ENCODE assay signal across 1 cellular context in the genomic region with DNA sequence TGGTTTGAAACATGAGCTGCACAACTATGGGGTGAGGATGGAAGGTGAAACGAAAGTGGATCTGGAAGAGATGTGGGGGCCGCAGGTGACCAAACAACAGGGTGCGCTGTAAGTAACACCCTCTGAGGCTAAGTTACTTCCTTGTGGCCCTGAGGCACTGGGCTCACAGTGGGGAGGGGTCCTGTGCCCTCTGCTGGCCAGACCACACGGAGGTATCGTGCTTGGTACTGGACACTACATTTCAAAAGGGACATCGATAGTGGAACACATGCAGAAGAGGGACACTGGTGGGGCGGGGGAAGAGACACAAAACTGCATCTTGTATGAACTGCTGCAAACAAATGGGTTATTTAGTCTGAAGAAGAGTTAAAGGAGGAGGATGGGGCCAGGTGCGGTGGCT.
TF ChIP-seq lines count a peak whose summit lies in the region.

No MANE protein-coding gene starts in this region.

TF ChIP-seq in GM23338, 12 proteins besides CTCF, POLR2A, EP300 and RAD21 (continued from another document):
- TF ChIP-seq, protein P1, sequence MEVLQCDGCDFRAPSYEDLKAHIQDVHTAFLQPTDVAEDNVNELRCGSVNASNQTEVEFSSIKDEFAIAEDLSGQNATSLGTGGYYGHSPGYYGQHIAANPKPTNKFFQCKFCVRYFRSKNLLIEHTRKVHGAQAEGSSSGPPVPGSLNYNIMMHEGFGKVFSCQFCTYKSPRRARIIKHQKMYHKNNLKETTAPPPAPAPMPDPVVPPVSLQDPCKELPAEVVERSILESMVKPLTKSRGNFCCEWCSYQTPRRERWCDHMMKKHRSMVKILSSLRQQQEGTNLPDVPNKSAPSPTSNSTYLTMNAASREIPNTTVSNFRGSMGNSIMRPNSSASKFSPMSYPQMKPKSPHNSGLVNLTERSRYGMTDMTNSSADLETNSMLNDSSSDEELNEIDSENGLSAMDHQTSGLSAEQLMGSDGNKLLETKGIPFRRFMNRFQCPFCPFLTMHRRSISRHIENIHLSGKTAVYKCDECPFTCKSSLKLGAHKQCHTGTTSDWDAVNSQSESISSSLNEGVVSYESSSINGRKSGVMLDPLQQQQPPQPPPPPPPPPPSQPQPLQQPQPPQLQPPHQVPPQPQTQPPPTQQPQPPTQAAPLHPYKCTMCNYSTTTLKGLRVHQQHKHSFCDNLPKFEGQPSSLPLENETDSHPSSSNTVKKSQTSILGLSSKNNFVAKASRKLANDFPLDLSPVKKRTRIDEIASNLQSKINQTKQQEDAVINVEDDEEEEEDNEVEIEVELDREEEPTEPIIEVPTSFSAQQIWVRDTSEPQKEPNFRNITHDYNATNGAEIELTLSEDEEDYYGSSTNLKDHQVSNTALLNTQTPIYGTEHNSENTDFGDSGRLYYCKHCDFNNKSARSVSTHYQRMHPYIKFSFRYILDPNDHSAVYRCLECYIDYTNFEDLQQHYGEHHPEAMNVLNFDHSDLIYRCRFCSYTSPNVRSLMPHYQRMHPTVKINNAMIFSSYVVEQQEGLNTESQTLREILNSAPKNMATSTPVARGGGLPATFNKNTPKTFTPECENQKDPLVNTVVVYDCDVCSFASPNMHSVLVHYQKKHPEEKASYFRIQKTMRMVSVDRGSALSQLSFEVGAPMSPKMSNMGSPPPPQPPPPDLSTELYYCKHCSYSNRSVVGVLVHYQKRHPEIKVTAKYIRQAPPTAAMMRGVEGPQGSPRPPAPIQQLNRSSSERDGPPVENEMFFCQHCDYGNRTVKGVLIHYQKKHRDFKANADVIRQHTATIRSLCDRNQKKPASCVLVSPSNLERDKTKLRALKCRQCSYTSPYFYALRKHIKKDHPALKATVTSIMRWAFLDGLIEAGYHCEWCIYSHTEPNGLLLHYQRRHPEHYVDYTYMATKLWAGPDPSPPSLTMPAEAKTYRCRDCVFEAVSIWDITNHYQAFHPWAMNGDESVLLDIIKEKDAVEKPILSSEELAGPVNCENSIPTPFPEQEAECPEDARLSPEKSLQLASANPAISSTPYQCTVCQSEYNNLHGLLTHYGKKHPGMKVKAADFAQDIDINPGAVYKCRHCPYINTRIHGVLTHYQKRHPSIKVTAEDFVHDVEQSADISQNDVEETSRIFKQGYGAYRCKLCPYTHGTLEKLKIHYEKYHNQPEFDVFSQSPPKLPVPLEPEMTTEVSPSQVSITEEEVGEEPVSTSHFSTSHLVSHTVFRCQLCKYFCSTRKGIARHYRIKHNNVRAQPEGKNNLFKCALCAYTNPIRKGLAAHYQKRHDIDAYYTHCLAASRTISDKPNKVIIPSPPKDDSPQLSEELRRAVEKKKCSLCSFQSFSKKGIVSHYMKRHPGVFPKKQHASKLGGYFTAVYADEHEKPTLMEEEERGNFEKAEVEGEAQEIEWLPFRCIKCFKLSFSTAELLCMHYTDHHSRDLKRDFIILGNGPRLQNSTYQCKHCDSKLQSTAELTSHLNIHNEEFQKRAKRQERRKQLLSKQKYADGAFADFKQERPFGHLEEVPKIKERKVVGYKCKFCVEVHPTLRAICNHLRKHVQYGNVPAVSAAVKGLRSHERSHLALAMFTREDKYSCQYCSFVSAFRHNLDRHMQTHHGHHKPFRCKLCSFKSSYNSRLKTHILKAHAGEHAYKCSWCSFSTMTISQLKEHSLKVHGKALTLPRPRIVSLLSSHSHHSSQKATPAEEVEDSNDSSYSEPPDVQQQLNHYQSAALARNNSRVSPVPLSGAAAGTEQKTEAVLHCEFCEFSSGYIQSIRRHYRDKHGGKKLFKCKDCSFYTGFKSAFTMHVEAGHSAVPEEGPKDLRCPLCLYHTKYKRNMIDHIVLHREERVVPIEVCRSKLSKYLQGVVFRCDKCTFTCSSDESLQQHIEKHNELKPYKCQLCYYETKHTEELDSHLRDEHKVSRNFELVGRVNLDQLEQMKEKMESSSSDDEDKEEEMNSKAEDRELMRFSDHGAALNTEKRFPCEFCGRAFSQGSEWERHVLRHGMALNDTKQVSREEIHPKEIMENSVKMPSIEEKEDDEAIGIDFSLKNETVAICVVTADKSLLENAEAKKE (CRISPR knock-in tag; IDR thresholded peaks at IDR 0.05): no peak
- TF ChIP-seq STAT1 (IDR thresholded peaks at IDR 0.05; ENCODE audit: unreplicated experiment) (no peak), JUNB (IDR thresholded peaks at IDR 0.05; ENCODE audit: unreplicated experiment) (no peak), CREB1 (CRISPR knock-in tag; IDR thresholded peaks at IDR 0.05; ENCODE audit: low read depth) (no peak), NANOG (IDR thresholded peaks at IDR 0.05; ENCODE audit: borderline replicate concordance) (no peak), POLR2AphosphoS5 (IDR thresholded peaks at IDR 0.05; ENCODE audit: low read depth) (no peak), ZNF114 (CRISPR knock-in tag; IDR thresholded peaks at IDR 0.05) (no peak), ZNF331 (CRISPR knock-in tag; IDR thresholded peaks at IDR 0.05; ENCODE audit: low read depth) (no peak)
- TF ChIP-seq, protein P2, sequence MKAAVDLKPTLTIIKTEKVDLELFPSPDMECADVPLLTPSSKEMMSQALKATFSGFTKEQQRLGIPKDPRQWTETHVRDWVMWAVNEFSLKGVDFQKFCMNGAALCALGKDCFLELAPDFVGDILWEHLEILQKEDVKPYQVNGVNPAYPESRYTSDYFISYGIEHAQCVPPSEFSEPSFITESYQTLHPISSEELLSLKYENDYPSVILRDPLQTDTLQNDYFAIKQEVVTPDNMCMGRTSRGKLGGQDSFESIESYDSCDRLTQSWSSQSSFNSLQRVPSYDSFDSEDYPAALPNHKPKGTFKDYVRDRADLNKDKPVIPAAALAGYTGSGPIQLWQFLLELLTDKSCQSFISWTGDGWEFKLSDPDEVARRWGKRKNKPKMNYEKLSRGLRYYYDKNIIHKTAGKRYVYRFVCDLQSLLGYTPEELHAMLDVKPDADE (IDR thresholded peaks at IDR 0.05): no peak
